ENCODE assay signal across 11 cellular contexts in genomic region chr11:405323-405975, GRCh38. TPM values are rescaled to one million over a fixed set of nuclear protein-coding genes. Genes with fewer than 3 reads are reported as not detected.
A peak's percentile ranks its signal among the peaks of the same experiment; 100 is the strongest.
DNase-seq lines count a peak whose midpoint lies in the region; ATAC-seq, FAIRE-seq and TF ChIP-seq lines count a peak whose summit lies in the region.
"Had no signal": no experiment of that assay in that cellular context is flagged by ENCODE, and none has a peak within 500 bp of the region (broad histone marks: within the 10 kb centered on the region; RNA-seq: fewer than 3 reads in every experiment).

No MANE protein-coding gene starts in this region.

- intact Hi-C loops in lower leg skin (cut with DNase I; ENCODE audit: low total_unique reads): loop anchor here (10.0 kb wide), 1 partner anchor 99 kb away; the partner anchor contains the start of gene RNH1

- ATAC-seq in activated T-cell treated with anti-CD3 and anti-CD28 coated beads, Interleukin-2, amount 50 U/mL, for 72 hours (replicated peaks in 1 of 2): no peak
- no peak for ATAC-seq in HG02840 (IDR thresholded peaks at IDR 0.05; ENCODE audit: low FRiP score, unreplicated experiment)

- H3K4me3 Mint-ChIP-seq in activated T-cell treated with anti-CD3 and anti-CD28 coated beads, Interleukin-2, amount 50 U/mL, for 72 hours: peak overlapping the region; percentile 45 to 56
- H3K4me3 Mint-ChIP-seq in astrocyte (ENCODE audit: unreplicated experiment) (no peak overlapping the region), immature natural killer cell (peak overlapping the region in 1 of 5 donors; percentile 21)

- H2AFZ ChIP-seq in astrocyte (ENCODE audit: low read depth, low read length): no peak overlapping the region

- H3K36me3 ChIP-seq in astrocyte (ENCODE audit: insufficient read depth, low read length) (no peaks in the 10 kb centered on the region), suprapubic skin (peaks cover 20% of the 10 kb centered on the region), BE2C (no peaks in the 10 kb centered on the region)
- H3K36me3 ChIP-seq: uterus had no signal

- H3K27ac ChIP-seq in astrocyte (ENCODE audit: low read depth, low read length): no peak overlapping the region
- no peak overlapping the region for H3K27ac ChIP-seq in suprapubic skin
- H3K27ac ChIP-seq: uterus had no signal

- FAIRE-seq in astrocyte (lab: Jason Lieb, UNC): no peak
- FAIRE-seq: keratinocyte had no signal

- DNase-seq in activated T-cell treated with anti-CD3 and anti-CD28 coated beads, Interleukin-2, amount 50 U/mL, for 72 hours: no peak
- DNase-seq in activated T-cell treated with anti-CD3 and anti-CD28 coated beads, Interleukin-2, amount 50 U/mL, for 1 hour: no peak
- DNase-seq in astrocyte (ENCODE audit: low read depth) (no peak), immature natural killer cell (no peak), suprapubic skin (ENCODE audit: low spot score in 2 of 2) (no peak), BE2C (no peak), lower leg skin (ENCODE audit: low spot score in 2 of 2) (no peak)
- DNase-seq: NCI-H524 had no signal

- no peaks in the 10 kb centered on the region for H3K36me3 Mint-ChIP-seq in activated T-cell treated with anti-CD3 and anti-CD28 coated beads, Interleukin-2, amount 50 U/mL, for 72 hours (ENCODE audit: insufficient read depth in 2 of 2)
- H3K36me3 Mint-ChIP-seq in astrocyte (ENCODE audit: low read depth, unreplicated experiment) (no peaks in the 10 kb centered on the region), immature natural killer cell (no peaks in the 10 kb centered on the region)

- H3K4me1 Mint-ChIP-seq in activated T-cell treated with anti-CD3 and anti-CD28 coated beads, Interleukin-2, amount 50 U/mL, for 72 hours (ENCODE audit: low read depth): peaks cover 4% of the 10 kb centered on the region
- no peaks in the 10 kb centered on the region for H3K4me1 Mint-ChIP-seq in astrocyte (ENCODE audit: low read depth, unreplicated experiment)
- peaks cover 0 to 15% of the 10 kb centered on the region in 2 donors for H3K4me1 Mint-ChIP-seq in immature natural killer cell

- no peak for TF ChIP-seq EP300 in suprapubic skin (IDR thresholded peaks at IDR 0.05)

- no peak overlapping the region for H3K27ac Mint-ChIP-seq in activated T-cell treated with anti-CD3 and anti-CD28 coated beads, Interleukin-2, amount 50 U/mL, for 72 hours
- H3K27ac Mint-ChIP-seq in astrocyte (ENCODE audit: unreplicated experiment): no peak overlapping the region
- H3K27ac Mint-ChIP-seq in immature natural killer cell: peak overlapping the region; percentile 58 to 82 (median 73)

- no peaks in the 10 kb centered on the region for H3K27me3 ChIP-seq in astrocyte (ENCODE audit: insufficient read depth, low read length)
- H3K27me3 ChIP-seq in suprapubic skin: peaks cover under 1% of the 10 kb centered on the region
- no peaks in the 10 kb centered on the region for H3K27me3 ChIP-seq in BE2C
- H3K27me3 ChIP-seq: uterus had no signal

- no peak overlapping the region for H3K9ac ChIP-seq in astrocyte (ENCODE audit: low read length)

- H3K4me2 ChIP-seq in astrocyte (ENCODE audit: low read length): peak overlapping the region; percentile 84

- TF ChIP-seq CTCF in astrocyte (IDR thresholded peaks at IDR 0.05; ENCODE audit: insufficient read depth, low read depth, low read length): no peak
- TF ChIP-seq CTCF in suprapubic skin (IDR thresholded peaks at IDR 0.05): no peak
- TF ChIP-seq CTCF in BE2C (IDR thresholded peaks at IDR 0.05; ENCODE audit: low read depth, low read length): no peak
- TF ChIP-seq CTCF in lower leg skin (IDR thresholded peaks at IDR 0.05): no peak

- H3K4me1 ChIP-seq in astrocyte (ENCODE audit: insufficient read depth, low read length) (no peaks in the 10 kb centered on the region), suprapubic skin (peaks cover 37% of the 10 kb centered on the region), BE2C (no peaks in the 10 kb centered on the region)

- H3K9me3 ChIP-seq in astrocyte (ENCODE audit: insufficient read depth, low read depth, low read length) (no peaks in the 10 kb centered on the region), suprapubic skin (no peaks in the 10 kb centered on the region), BE2C (no peaks in the 10 kb centered on the region)
- H3K9me3 ChIP-seq: uterus had no signal

- H3K9me3 Mint-ChIP-seq in activated T-cell treated with anti-CD3 and anti-CD28 coated beads, Interleukin-2, amount 50 U/mL, for 72 hours: no peaks in the 10 kb centered on the region
- H3K9me3 Mint-ChIP-seq in astrocyte (ENCODE audit: unreplicated experiment) (no peaks in the 10 kb centered on the region), immature natural killer cell (no peaks in the 10 kb centered on the region)

- no peaks in the 10 kb centered on the region for H3K27me3 Mint-ChIP-seq in activated T-cell treated with anti-CD3 and anti-CD28 coated beads, Interleukin-2, amount 50 U/mL, for 72 hours (ENCODE audit: low read depth)
- H3K27me3 Mint-ChIP-seq in astrocyte (ENCODE audit: low read depth, unreplicated experiment): peaks cover 2% of the 10 kb centered on the region
- H3K27me3 Mint-ChIP-seq in immature natural killer cell (ENCODE audit: low read depth in 3 of 3): peaks cover 7 to 8% (median 7%) of the 10 kb centered on the region in 3 donors

- H3K4me3 ChIP-seq in astrocyte (ENCODE audit: insufficient read depth, low read depth, low read length) (no peak overlapping the region), suprapubic skin (peak overlapping the region; percentile 67), BE2C (ENCODE audit: low read depth, low read length) (no peak overlapping the region), lower leg skin (ENCODE audit: low read depth, poor library complexity, severe bottlenecking) (no peak overlapping the region)

- H3K79me2 ChIP-seq in astrocyte (ENCODE audit: insufficient read depth, low read length): no peaks in the 10 kb centered on the region

- no peaks in the 10 kb centered on the region for H4K20me1 ChIP-seq in astrocyte (ENCODE audit: insufficient read depth, low read length)

- 41% methylated on average over 17 of the region's 21 CpGs for WGBS in suprapubic skin
- WGBS in lower leg skin, 2 donors: 42 to 51% methylated on average over 21 of the region's 21 CpGs

- TF ChIP-seq POLR2A in suprapubic skin (IDR thresholded peaks at IDR 0.05) (no peak), lower leg skin (IDR thresholded peaks at IDR 0.05) (no peak)

RNA-seq across cellular contexts. Expression of gene SIGIRR, which starts 9.3 kb away (rescaled TPM):
- total RNA-seq in activated T-cell treated with anti-CD3 and anti-CD28 coated beads, Interleukin-2, amount 50 U/mL, for 72 hours: 10 to 100 TPM; 59.3 to 68.4 TPM
- total RNA-seq in astrocyte: 6.2 and 7.2 TPM in 2 replicates
- polyA plus RNA-seq in immature natural killer cell: 100 to 1,000 TPM; 238 to 392 (median 259) TPM
- total RNA-seq in suprapubic skin: 10 to 100 TPM; 14.2 to 26.0 (median 16.5) TPM
- polyA plus RNA-seq in BE2C (2012; ENCODE audit: insufficient read depth, insufficient read length, low read depth): 7.9 TPM
- 10 to 100 TPM; 15.1 to 23.2 (median 19.0) TPM for total RNA-seq in lower leg skin

RNA-seq across cellular contexts. Expression of gene PKP3, which starts 11.4 kb away (rescaled TPM):
- total RNA-seq in activated T-cell treated with anti-CD3 and anti-CD28 coated beads, Interleukin-2, amount 50 U/mL, for 72 hours: 1 to 10 TPM in 1 of 2 donors, under 1 TPM in 1; 0.16 to 1.2 TPM
- total RNA-seq in astrocyte (1.1 and 2.1 TPM in 2 replicates), suprapubic skin (100 to 1,000 TPM; 318 to 486 (median 428) TPM), lower leg skin (100 to 1,000 TPM; 612 to 880 (median 754) TPM)
- under 1 TPM in 1 of 3 donors, not detected in 2; 0.36 TPM for polyA plus RNA-seq in immature natural killer cell
- not detected for polyA plus RNA-seq in BE2C (2012; ENCODE audit: insufficient read depth, insufficient read length, low read depth)

RNA-seq across cellular contexts. Expression of gene B4GALNT4, which starts 36.1 kb away (rescaled TPM):
- 1 to 10 TPM; 2.1 to 2.7 TPM for total RNA-seq in activated T-cell treated with anti-CD3 and anti-CD28 coated beads, Interleukin-2, amount 50 U/mL, for 72 hours
- 64.6 and 68.5 TPM in 2 replicates for total RNA-seq in astrocyte
- under 1 TPM in 1 of 3 donors, not detected in 2; 0.53 TPM for polyA plus RNA-seq in immature natural killer cell
- 1 to 10 TPM; 1.2 to 3.0 (median 1.6) TPM for total RNA-seq in suprapubic skin
- 29.4 TPM for polyA plus RNA-seq in BE2C (2012; ENCODE audit: insufficient read depth, insufficient read length, low read depth)
- 10 to 100 TPM in 1 of 4 donors, 1 to 10 TPM in 3; 1.8 to 20.0 (median 5.0) TPM for total RNA-seq in lower leg skin

RNA-seq across cellular contexts. Expression of gene ANO9, which starts 36.4 kb away (rescaled TPM):
- 10 to 100 TPM; 34.3 to 56.5 TPM for total RNA-seq in activated T-cell treated with anti-CD3 and anti-CD28 coated beads, Interleukin-2, amount 50 U/mL, for 72 hours
- 0.82 and 1.9 TPM in 2 replicates for total RNA-seq in astrocyte
- polyA plus RNA-seq in immature natural killer cell: 1 to 10 TPM in 2 of 3 donors, not detected in 1; 2.3 to 4.4 TPM
- total RNA-seq in suprapubic skin: 100 to 1,000 TPM in 2 of 4 donors, 10 to 100 TPM in 2; 76.8 to 166 (median 103) TPM
- polyA plus RNA-seq in BE2C (2012; ENCODE audit: insufficient read depth, insufficient read length, low read depth): not detected
- 100 to 1,000 TPM in 2 of 4 donors, 10 to 100 TPM in 2; 55.7 to 116 (median 92.1) TPM for total RNA-seq in lower leg skin

RNA-seq across cellular contexts. Expression of gene PTDSS2, which starts 44.6 kb away (rescaled TPM):
- total RNA-seq in activated T-cell treated with anti-CD3 and anti-CD28 coated beads, Interleukin-2, amount 50 U/mL, for 72 hours: 10 to 100 TPM; 20.6 to 22.5 TPM
- total RNA-seq in astrocyte (40.3 and 47.3 TPM in 2 replicates), suprapubic skin (10 to 100 TPM; 22.3 to 31.0 (median 25.3) TPM), lower leg skin (100 to 1,000 TPM in 1 of 4 donors, 10 to 100 TPM in 3; 35.0 to 108 (median 38.7) TPM)
- 10 to 100 TPM; 11.5 to 17.3 (median 16.1) TPM for polyA plus RNA-seq in immature natural killer cell
- polyA plus RNA-seq in BE2C (2012; ENCODE audit: insufficient read depth, insufficient read length, low read depth): 22.9 TPM

Comparison
In these comparisons a context has a peak if more than half of its experiments do, and no peak if none do; other contexts are left out.
1. H3K27ac Mint-ChIP-seq: peak in immature natural killer cell (6 of 6); none in activated T-cell treated with anti-CD3 and anti-CD28 coated beads, Interleukin-2, amount 50 U/mL, for 72 hours (single experiment) and astrocyte (single experiment).
2. RNA of gene PKP3, which starts 11.4 kb away (total RNA-seq): 612 to 880 TPM in lower leg skin and 318 to 486 TPM in suprapubic skin; 1.1 to 2.1 TPM in astrocyte and 0.16 to 1.2 TPM in activated T-cell treated with anti-CD3 and anti-CD28 coated beads, Interleukin-2, amount 50 U/mL, for 72 hours; every median in the first group is over 100 times any median in the second.